ENCODE assay signal across 1 cellular context in genomic region chr5:161544350-161544765, GRCh38.
TF ChIP-seq lines count a peak whose summit lies in the region.

No MANE protein-coding gene starts in this region.

TF ChIP-seq in A549, 52 proteins besides CTCF, POLR2A, EP300 and RAD21 (continued from another document):
- TF ChIP-seq MYC (IDR thresholded peaks at IDR 0.05; ENCODE audit: borderline replicate concordance, low read length), result peak; percentile 42; the same call in 1 of the 2 replicates
